Comparison of ENCODE assay signal across 17 cellular contexts in the genomic region with DNA sequence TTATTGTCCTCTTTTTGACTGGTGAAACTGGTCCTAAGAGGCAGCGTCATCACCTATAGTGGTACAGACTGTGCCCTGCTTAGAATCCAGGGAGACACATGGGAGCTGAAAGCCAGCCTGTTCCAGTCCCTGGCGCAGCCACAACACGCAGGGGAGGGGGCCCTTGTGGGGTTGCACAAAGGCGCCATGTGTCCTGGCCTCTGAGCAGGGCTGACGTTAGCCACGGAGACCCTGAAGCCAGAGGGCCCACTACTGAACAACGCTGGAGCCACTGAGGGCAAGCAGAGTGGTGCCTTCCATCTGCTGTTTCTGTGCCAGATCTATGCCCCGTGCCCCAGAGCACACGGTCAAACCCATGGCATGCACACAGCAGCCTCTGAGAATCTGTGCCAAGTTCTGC.
DNase-seq lines count a peak whose midpoint lies in the region; ATAC-seq and TF ChIP-seq lines count a peak whose summit lies in the region.
"Had no signal": no experiment of that assay in that cellular context is flagged by ENCODE, and none has a peak within 500 bp of the region (broad histone marks: within the 10 kb centered on the region; RNA-seq: fewer than 3 reads in every experiment).

No MANE protein-coding gene starts in this region.

- no peaks in the 10 kb centered on the region for H3K36me3 Mint-ChIP-seq in activated CD8-positive, alpha-beta T cell treated with anti-CD3 and anti-CD28 coated beads, Interleukin-2, amount 10 ng/mL, durations not matched to agents 7 days and 5 days (ENCODE audit: low read depth)

- peak; percentile 71 for ATAC-seq in left ventricle myocardium superior
- ATAC-seq in aorta (ENCODE audit: low FRiP score) = peak; percentile 64
- no peak for ATAC-seq in HG03432 (IDR thresholded peaks at IDR 0.05; ENCODE audit: unreplicated experiment)
- no peak for ATAC-seq in HG02885 (IDR thresholded peaks at IDR 0.05; ENCODE audit: poor library complexity, unreplicated experiment)
- no peak for ATAC-seq in activated CD8-positive, alpha-beta T cell treated with anti-CD3 and anti-CD28 coated beads, Interleukin-2, amount 10 ng/mL, durations not matched to agents 7 days and 5 days
- ATAC-seq: GM12878 had no signal

- intact Hi-C loops in left ventricle myocardium superior (cut with micrococcal nuclease) (no loop called here), posterior cingulate gyrus (cut with DNase I) (no loop called here), aorta (cut with DNase I) (no loop called here)

- 13% methylated on average over 9 of the region's 9 CpGs for WGBS in aorta, 2 donors

- H3K36me3 ChIP-seq in right atrium auricular region (no peaks in the 10 kb centered on the region), aorta (ENCODE audit: control insufficient read depth in 1 of 2, insufficient read depth in 2 of 2, low read length in 1 of 2) (no peaks in the 10 kb centered on the region)

- CTCF ChIA-PET in activated CD8-positive, alpha-beta T cell treated with anti-CD3 and anti-CD28 coated beads, Interleukin-2, amount 10 ng/mL, durations not matched to agents 7 days and 5 days (lab: Charles Lee) = no interaction called here

- H3K4me3 ChIP-seq in right atrium auricular region (no peak overlapping the region), aorta (ENCODE audit: low read length in 2 of 2) (no peak overlapping the region)
- H3K4me3 ChIP-seq: GM12878, GM23248 had no signal

- no peak overlapping the region for H3K27ac Mint-ChIP-seq in activated CD8-positive, alpha-beta T cell treated with anti-CD3 and anti-CD28 coated beads, Interleukin-2, amount 10 ng/mL, durations not matched to agents 7 days and 5 days

- H3K4me1 ChIP-seq in right atrium auricular region (peaks cover 0 to 9% of the 10 kb centered on the region in 2 donors), aorta (ENCODE audit: control insufficient read depth in 1 of 2, insufficient read depth in 2 of 2, low read length in 2 of 2) (peaks cover 0 to 2% of the 10 kb centered on the region in 2 donors)

- H3K4me1 Mint-ChIP-seq in activated CD8-positive, alpha-beta T cell treated with anti-CD3 and anti-CD28 coated beads, Interleukin-2, amount 10 ng/mL, durations not matched to agents 7 days and 5 days (ENCODE audit: low read depth) = no peaks in the 10 kb centered on the region

- H3K27ac ChIP-seq in right atrium auricular region (no peak overlapping the region), aorta (ENCODE audit: low read depth in 1 of 2, low read length in 2 of 2) (peak overlapping the region in 1 of 2 donors; percentile 72)
- H3K27ac ChIP-seq: C4-2B, GM23248 had no signal

- H3K27me3 ChIP-seq in right atrium auricular region (no peaks in the 10 kb centered on the region), aorta (ENCODE audit: control insufficient read depth in 1 of 2, insufficient read depth in 2 of 2, low read length in 1 of 2) (no peaks in the 10 kb centered on the region)

- H3K27me3 Mint-ChIP-seq in activated CD8-positive, alpha-beta T cell treated with anti-CD3 and anti-CD28 coated beads, Interleukin-2, amount 10 ng/mL, durations not matched to agents 7 days and 5 days (ENCODE audit: low read depth) = no peaks in the 10 kb centered on the region

- H3K9me3 Mint-ChIP-seq in activated CD8-positive, alpha-beta T cell treated with anti-CD3 and anti-CD28 coated beads, Interleukin-2, amount 10 ng/mL, durations not matched to agents 7 days and 5 days (ENCODE audit: insufficient read depth) = no peaks in the 10 kb centered on the region

- H3K9me3 ChIP-seq in right atrium auricular region (no peaks in the 10 kb centered on the region), aorta (ENCODE audit: control insufficient read depth, low read length) (no peaks in the 10 kb centered on the region)

- no peak overlapping the region for H3K4me3 Mint-ChIP-seq in activated CD8-positive, alpha-beta T cell treated with anti-CD3 and anti-CD28 coated beads, Interleukin-2, amount 10 ng/mL, durations not matched to agents 7 days and 5 days

- no peak for TF ChIP-seq CTCF in right atrium auricular region (IDR thresholded peaks at IDR 0.05)

- DNase-seq in left ventricle myocardium superior (no peak), right atrium auricular region (ENCODE audit: low spot score) (no peak), hippocampal formation (lab: John Stamatoyannopoulos, UW) (peak; percentile 33 to 78), posterior cingulate gyrus (peak; percentile 64 to 98 (median 84)), aorta (no peak)
- DNase-seq in activated CD8-positive, alpha-beta T cell treated with anti-CD3 and anti-CD28 coated beads, Interleukin-2, amount 10 ng/mL, durations not matched to agents 7 days and 5 days = no peak
- DNase-seq: COR-L47; GM23248; NCI-H1417 treated with DMSO at 0.1 percent for 48 hours; NCI-H2081; NK-92 treated with Interleukin-12 subunit alpha and Interleukin-12 subunit beta, amount 100 ng/mL, for 24 hours; OCI-M1; RPMI8226 had no signal

- POLR2A ChIA-PET in activated CD8-positive, alpha-beta T cell treated with anti-CD3 and anti-CD28 coated beads, Interleukin-2, amount 10 ng/mL, durations not matched to agents 7 days and 5 days (lab: Charles Lee) = no interaction called here

Comparison
In these comparisons a context has a peak if more than half of its experiments do, and no peak if none do; other contexts are left out.
1. ATAC-seq: peak in left ventricle myocardium superior (single experiment) and aorta (single experiment); none in HG03432 (single experiment), HG02885 (single experiment) and activated CD8-positive, alpha-beta T cell treated with anti-CD3 and anti-CD28 coated beads, Interleukin-2, amount 10 ng/mL, durations not matched to agents 7 days and 5 days (single experiment).
2. DNase-seq: peak in hippocampal formation (2 of 2) and posterior cingulate gyrus (10 of 10); none in left ventricle myocardium superior (single experiment), right atrium auricular region (single experiment), aorta (0 of 2) and activated CD8-positive, alpha-beta T cell treated with anti-CD3 and anti-CD28 coated beads, Interleukin-2, amount 10 ng/mL, durations not matched to agents 7 days and 5 days (single experiment).